8 cellular contexts compared by ENCODE assay signal in the genomic region with DNA sequence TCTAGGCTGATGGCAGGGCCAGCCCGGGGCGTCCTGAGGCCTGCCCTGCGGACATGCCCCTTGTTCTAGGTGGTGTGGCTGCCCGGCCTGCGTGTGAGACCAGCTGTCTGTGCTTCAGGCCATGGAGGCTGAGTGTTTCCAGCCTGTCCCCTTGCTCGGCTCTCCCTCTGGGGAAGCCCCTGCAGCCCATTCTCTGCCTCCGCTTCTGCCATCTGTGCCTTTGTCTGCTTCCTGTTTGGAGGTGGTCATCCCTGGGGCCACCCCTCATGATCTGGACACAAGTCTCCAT.
DNase-seq lines count a peak whose midpoint lies in the region; ATAC-seq and TF ChIP-seq lines count a peak whose summit lies in the region.

No MANE protein-coding gene starts in this region.

- H3K9me2 ChIP-seq in MM.1S (replicated peaks; ENCODE audit: insufficient read depth, low read length): no peaks in the 10 kb centered on the region

- no peaks in the 10 kb centered on the region for H3K9me3 ChIP-seq in CD8-positive, alpha-beta T cell (ENCODE audit: low read length)
- H3K9me3 ChIP-seq in MM.1S (replicated peaks; ENCODE audit: insufficient read depth, low read length) (no peaks in the 10 kb centered on the region), left lung (no peaks in the 10 kb centered on the region)

- peak overlapping the region; percentile 42; the same call in 1 of the 2 replicates for H3K4me2 ChIP-seq in MM.1S (ENCODE audit: low read depth, low read length)

- no peak overlapping the region for H3K27ac Mint-ChIP-seq in CD8-positive, alpha-beta T cell

- POLR2A ChIA-PET in CD8-positive, alpha-beta T cell (lab: Charles Lee): interaction anchor here (0.8 to 1.4 kb wide), 8 partner anchors 50 to 169 kb away, joined by 3 to 6 read pairs (median 4); no protein-coding TSS in a partner anchor

- H3K27me3 ChIP-seq in CD8-positive, alpha-beta T cell (ENCODE audit: insufficient read depth, low read length): no peaks in the 10 kb centered on the region
- H3K27me3 ChIP-seq in MM.1S (replicated peaks; ENCODE audit: insufficient read depth, low read length) (no peaks in the 10 kb centered on the region), left lung (no peaks in the 10 kb centered on the region)

- no peak for DNase-seq in CD8-positive, alpha-beta T cell
- no peak for DNase-seq in MM.1S
- DNase-seq in left lung: no peak
- no peak for DNase-seq in SIG-M5 treated with dmso at 0.1 percent for 504 hours (lab: John Stamatoyannopoulos, UW; ENCODE audit: unreplicated experiment)
- no peak for DNase-seq in SHP77 (lab: John Stamatoyannopoulos, UW)
- no peak for DNase-seq in activated effector memory CD4-positive, alpha-beta T cell treated with anti-CD3 and anti-CD28 coated beads, Interleukin-2, amount 50 U/mL, for 16 hours
- no peak for DNase-seq in DMS53 (lab: John Stamatoyannopoulos, UW)

- H2AFZ ChIP-seq in MM.1S (ENCODE audit: low read length): no peak overlapping the region

- H3K79me2 ChIP-seq in MM.1S (ENCODE audit: low read length): peaks cover 95% of the 10 kb centered on the region

- H3K4me3 ChIP-seq in CD8-positive, alpha-beta T cell (ENCODE audit: low read depth, low read length): no peak overlapping the region
- no peak overlapping the region; the same call in 1 of the 2 replicates for H3K4me3 ChIP-seq in MM.1S (ENCODE audit: low read length)
- H3K4me3 ChIP-seq in left lung: no peak overlapping the region

- peak overlapping the region; percentile 45; the same call in 1 of the 2 replicates for H3K9ac ChIP-seq in MM.1S (ENCODE audit: low read length)

- H3K27ac ChIP-seq in CD8-positive, alpha-beta T cell (ENCODE audit: low read depth, low read length): no peak overlapping the region
- peak overlapping the region; percentile 63 for H3K27ac ChIP-seq in MM.1S (ENCODE audit: low read length)
- H3K27ac ChIP-seq in left lung: peak overlapping the region; percentile 85 to 89

- H3K27me3 Mint-ChIP-seq in CD8-positive, alpha-beta T cell (ENCODE audit: low read depth): no peaks in the 10 kb centered on the region

- peaks cover 14% of the 10 kb centered on the region for H4K20me1 ChIP-seq in MM.1S (ENCODE audit: insufficient read depth, low read length)

- peaks cover 44% of the 10 kb centered on the region for H3K4me1 Mint-ChIP-seq in CD8-positive, alpha-beta T cell (ENCODE audit: low read depth)

- no peaks in the 10 kb centered on the region for H3K9me3 Mint-ChIP-seq in CD8-positive, alpha-beta T cell

- peak; percentile 1 for ATAC-seq in CD8-positive, alpha-beta T cell
- ATAC-seq in GM21390 (IDR thresholded peaks at IDR 0.05; ENCODE audit: unreplicated experiment) (peak; percentile 21), left lung (no peak)

- H3K4me3 Mint-ChIP-seq in CD8-positive, alpha-beta T cell: no peak overlapping the region

- CTCF ChIA-PET in CD8-positive, alpha-beta T cell (lab: Charles Lee): interaction anchor here (1.3 to 2.8 kb wide), 3 partner anchors 75 to 125 kb away, joined by 3 to 11 read pairs (median 5); no protein-coding TSS in a partner anchor

- H3K4me1 ChIP-seq in CD8-positive, alpha-beta T cell (ENCODE audit: insufficient read depth, low read length): peaks cover 49% of the 10 kb centered on the region
- H3K4me1 ChIP-seq in MM.1S (ENCODE audit: low read length) (peaks cover 35% of the 10 kb centered on the region), left lung (peaks cover 40 to 84% of the 10 kb centered on the region in 2 donors)

- no peak for TF ChIP-seq CTCF in CD8-positive, alpha-beta T cell (IDR thresholded peaks at IDR 0.05)
- TF ChIP-seq CTCF in MM.1S (IDR thresholded peaks at IDR 0.05; ENCODE audit: low read length) (no peak), left lung (IDR thresholded peaks at IDR 0.05) (no peak)

- intact Hi-C loops in CD8-positive, alpha-beta T cell (cut with DNase I, micrococcal nuclease): no loop called here
- intact Hi-C loops in left lung (cut with DNase I): loop anchor here in 1 of 2 donors (10.0 kb wide), 1 partner anchor 99 kb away; no protein-coding TSS in a partner anchor

- H3K36me3 Mint-ChIP-seq in CD8-positive, alpha-beta T cell: no peaks in the 10 kb centered on the region

- H3K36me3 ChIP-seq in CD8-positive, alpha-beta T cell (ENCODE audit: insufficient read depth, low read length): no peaks in the 10 kb centered on the region
- H3K36me3 ChIP-seq in MM.1S (replicated peaks; ENCODE audit: insufficient read depth, low read length) (no peaks in the 10 kb centered on the region), left lung (peaks cover 0 to 11% of the 10 kb centered on the region in 2 donors)

- H3F3A ChIP-seq in MM.1S (ENCODE audit: insufficient read depth, low read length): peaks cover 17% of the 10 kb centered on the region
